In genomic region chr1:37989381-37989930, GRCh38 we compare ENCODE assay signal across 8 cellular contexts.
DNase-seq lines count a peak whose midpoint lies in the region; ATAC-seq, FAIRE-seq and TF ChIP-seq lines count a peak whose summit lies in the region.

No MANE protein-coding gene starts in this region.

- ATAC-seq in GM18498 (IDR thresholded peaks at IDR 0.05; ENCODE audit: unreplicated experiment), result peak; percentile 37
- ATAC-seq in HG02970 (IDR thresholded peaks at IDR 0.05; ENCODE audit: low FRiP score, unreplicated experiment), result peak; percentile 25

- TF ChIP-seq CTCF in 22Rv1 (IDR thresholded peaks at IDR 0.05), result no peak

- DNase-seq in RCC 7860 (ENCODE audit: low spot score) (peak; percentile 9), astrocyte of the hippocampus (ENCODE audit: low read depth, low spot score) (peak; percentile 56), iPS-NIHi11 (ENCODE audit: low spot score) (peak; percentile 53), UCSD-AML1 (lab: John Stamatoyannopoulos, UW; ENCODE audit: unreplicated experiment) (no peak)
- DNase-seq in stimulated activated CD4-positive, alpha-beta T cell treated with anti-CD3 and anti-CD28 coated beads, Interleukin-4, amount 100 ng/mL, for 1 hour, result peak; percentile 46

- H3K27ac ChIP-seq in 22Rv1, result peak overlapping the region; percentile 83

- FAIRE-seq in RCC 7860 (lab: Jason Lieb, UNC), result no peak
